Comparison of ENCODE assay signal across 7 cellular contexts in genomic region chr9:123679330-123679987, GRCh38.
DNase-seq lines count a peak whose midpoint lies in the region; ATAC-seq and TF ChIP-seq lines count a peak whose summit lies in the region.

No MANE protein-coding gene starts in this region.

- no peaks in the 10 kb centered on the region for H3K27me3 ChIP-seq in fibroblast of lung (ENCODE audit: control insufficient read depth, insufficient read depth, low read length)

- peak in 1 of 2 donors; percentile 63 for DNase-seq in fibroblast of lung (ENCODE audit: low read depth in 2 of 2)
- no peak for DNase-seq in ACHN
- DNase-seq in NCI-H2227 treated with DMSO at 0.1 percent for 48 hours (lab: John Stamatoyannopoulos, UW): no peak
- DNase-seq in AML-193 (lab: John Stamatoyannopoulos, UW): no peak

- H3K4me2 ChIP-seq in fibroblast of lung (ENCODE audit: extremely low read depth, insufficient read depth, low read length): peak overlapping the region; percentile 25

- no peaks in the 10 kb centered on the region for H3K9me3 ChIP-seq in fibroblast of lung (ENCODE audit: control insufficient read depth, insufficient read depth, low read depth, low read length)

- H3K79me2 ChIP-seq in fibroblast of lung (ENCODE audit: control insufficient read depth, insufficient read depth, low read length): no peaks in the 10 kb centered on the region

- peaks cover 8% of the 10 kb centered on the region for H3K4me1 ChIP-seq in fibroblast of lung (ENCODE audit: control insufficient read depth, extremely low read depth, insufficient read depth, low read length)

- no peak for TF ChIP-seq CTCF in fibroblast of lung (conservative IDR thresholded peaks at IDR 0.05 in 1 of 2, IDR thresholded peaks at IDR 0.05 in 1 of 2; ENCODE audit: low read depth in 1 of 2, low read length in 2 of 2)

- H2AFZ ChIP-seq in fibroblast of lung (ENCODE audit: low read length): no peak overlapping the region

- no peak overlapping the region for H3K27ac ChIP-seq in fibroblast of lung (ENCODE audit: insufficient read depth, low read length)

- H3K36me3 ChIP-seq in fibroblast of lung (ENCODE audit: control insufficient read depth, insufficient read depth, low read length): no peaks in the 10 kb centered on the region

- peak overlapping the region in 1 of 4 experiments; percentile 29 for H3K4me3 ChIP-seq in fibroblast of lung (replicated peaks in 1 of 4; ENCODE audit: control extremely low read depth in 1 of 4, insufficient read depth in 1 of 4, low read depth in 3 of 4, low read length in 4 of 4)

- ATAC-seq in GM18498 (IDR thresholded peaks at IDR 0.05; ENCODE audit: unreplicated experiment) (peak; percentile 94), GM21390 (IDR thresholded peaks at IDR 0.05; ENCODE audit: unreplicated experiment) (peak; percentile 92), HG03520 (IDR thresholded peaks at IDR 0.05; ENCODE audit: unreplicated experiment) (peak; percentile 94)

- in situ Hi-C loops in ACHN (cut with HindIII; ENCODE audit: low pct_ligation_motif_present, low pct_unique_long_range_greater_than_20kb, low sequenced_read_pairs): no loop called here

- no peaks in the 10 kb centered on the region for H4K20me1 ChIP-seq in fibroblast of lung (ENCODE audit: control insufficient read depth, extremely low read depth, insufficient read depth, low read length)

- no peak overlapping the region for H3K9ac ChIP-seq in fibroblast of lung (ENCODE audit: insufficient read depth, low read length)
